25 cellular contexts compared by ENCODE assay signal in genomic region chr7:5501465-5501864, GRCh38.
"Had no signal": no experiment of that assay in that cellular context is flagged by ENCODE, and none has a peak within 500 bp of the region (broad histone marks: within the 10 kb centered on the region; RNA-seq: fewer than 3 reads in every experiment).

No MANE protein-coding gene starts in this region.

- DNase-seq: cortex of kidney; dorsolateral prefrontal cortex; effector CD8-positive, alpha-beta T cell; gastrocnemius medialis; heart right ventricle; hypothalamus; left lung; lower lobe of right lung; occipital lobe; pancreas; stimulated activated CD4-positive, alpha-beta T cell treated with anti-CD3 and anti-CD28 coated beads, Interleukin-1b, Interleukin-23, amount 100 ng/mL, for 48 hours; stimulated activated CD4-positive, alpha-beta T cell treated with anti-CD3 and anti-CD28 coated beads, Interleukin-4, amount 100 ng/mL, for 24 hours; tibial artery; uterus had no signal

- H3K9me3 Mint-ChIP-seq: memory B cell; mesothelial cell of epicardium; nephron; stimulated activated memory B cell treated with anti-CD40 and anti-IgM and Interleukin-4, amounts not matched to agents 10 μg/mL and 1 μg/mL and 100 μg/mL, for 72 hours; stimulated activated naive CD8-positive, alpha-beta T cell treated with anti-CD3 and anti-CD28 coated beads, Interleukin-15, Interleukin-2, amounts not matched to agents 100 ng/mL and 50 ng/mL, for 24 hours had no signal

- H3K4me3 ChIP-seq: dorsolateral prefrontal cortex, esophagus muscularis mucosa, gastrocnemius medialis, heart right ventricle, left lung, lower lobe of right lung, pancreas, smooth muscle cell, tibial artery, upper lobe of left lung, uterus had no signal

- H3K36me3 ChIP-seq: uterus had no signal

- H3K27me3 Mint-ChIP-seq: memory B cell; progenitor cell of endocrine pancreas; stimulated activated memory B cell treated with anti-CD40 and anti-IgM and Interleukin-4, amounts not matched to agents 10 μg/mL and 1 μg/mL and 100 μg/mL, for 72 hours; stimulated activated naive CD8-positive, alpha-beta T cell treated with anti-CD3 and anti-CD28 coated beads, Interleukin-15, Interleukin-2, amounts not matched to agents 100 ng/mL and 50 ng/mL, for 24 hours had no signal

- H3K4me1 ChIP-seq: lower lobe of right lung, pancreas, upper lobe of left lung, uterus had no signal

- H3K27ac Mint-ChIP-seq: memory B cell; mesothelial cell of epicardium; nephron; progenitor cell of endocrine pancreas; stimulated activated memory B cell treated with anti-CD40 and anti-IgM and Interleukin-4, amounts not matched to agents 10 μg/mL and 1 μg/mL and 100 μg/mL, for 72 hours; stimulated activated naive CD8-positive, alpha-beta T cell treated with anti-CD3 and anti-CD28 coated beads, Interleukin-15, Interleukin-2, amounts not matched to agents 100 ng/mL and 50 ng/mL, for 24 hours had no signal

- ATAC-seq: gastrocnemius medialis; heart right ventricle; left lung; lower lobe of right lung; pancreas; right cardiac atrium; stimulated activated memory B cell treated with anti-CD40 and anti-IgM and Interleukin-4, amounts not matched to agents 10 μg/mL and 1 μg/mL and 100 μg/mL, for 72 hours had no signal

- H3K9me3 ChIP-seq: esophagus muscularis mucosa, gastrocnemius medialis, heart right ventricle, left lung, lower lobe of right lung, pancreas, tibial artery, upper lobe of left lung, uterus had no signal

- H3K4me1 Mint-ChIP-seq: memory B cell, nephron had no signal

- H3K4me3 Mint-ChIP-seq: memory B cell; mesothelial cell of epicardium; nephron; stimulated activated memory B cell treated with anti-CD40 and anti-IgM and Interleukin-4, amounts not matched to agents 10 μg/mL and 1 μg/mL and 100 μg/mL, for 72 hours; stimulated activated naive CD8-positive, alpha-beta T cell treated with anti-CD3 and anti-CD28 coated beads, Interleukin-15, Interleukin-2, amounts not matched to agents 100 ng/mL and 50 ng/mL, for 24 hours had no signal

- H3K27ac ChIP-seq: dorsolateral prefrontal cortex, epithelial cell of prostate, esophagus muscularis mucosa, gastrocnemius medialis, heart right ventricle, left lung, lower lobe of right lung, pancreas, tibial artery, upper lobe of left lung, uterus had no signal

- H3K27me3 ChIP-seq: dorsolateral prefrontal cortex, esophagus muscularis mucosa, gastrocnemius medialis, heart right ventricle, left lung, pancreas, tibial artery, upper lobe of left lung, uterus had no signal
